In the genomic region with DNA sequence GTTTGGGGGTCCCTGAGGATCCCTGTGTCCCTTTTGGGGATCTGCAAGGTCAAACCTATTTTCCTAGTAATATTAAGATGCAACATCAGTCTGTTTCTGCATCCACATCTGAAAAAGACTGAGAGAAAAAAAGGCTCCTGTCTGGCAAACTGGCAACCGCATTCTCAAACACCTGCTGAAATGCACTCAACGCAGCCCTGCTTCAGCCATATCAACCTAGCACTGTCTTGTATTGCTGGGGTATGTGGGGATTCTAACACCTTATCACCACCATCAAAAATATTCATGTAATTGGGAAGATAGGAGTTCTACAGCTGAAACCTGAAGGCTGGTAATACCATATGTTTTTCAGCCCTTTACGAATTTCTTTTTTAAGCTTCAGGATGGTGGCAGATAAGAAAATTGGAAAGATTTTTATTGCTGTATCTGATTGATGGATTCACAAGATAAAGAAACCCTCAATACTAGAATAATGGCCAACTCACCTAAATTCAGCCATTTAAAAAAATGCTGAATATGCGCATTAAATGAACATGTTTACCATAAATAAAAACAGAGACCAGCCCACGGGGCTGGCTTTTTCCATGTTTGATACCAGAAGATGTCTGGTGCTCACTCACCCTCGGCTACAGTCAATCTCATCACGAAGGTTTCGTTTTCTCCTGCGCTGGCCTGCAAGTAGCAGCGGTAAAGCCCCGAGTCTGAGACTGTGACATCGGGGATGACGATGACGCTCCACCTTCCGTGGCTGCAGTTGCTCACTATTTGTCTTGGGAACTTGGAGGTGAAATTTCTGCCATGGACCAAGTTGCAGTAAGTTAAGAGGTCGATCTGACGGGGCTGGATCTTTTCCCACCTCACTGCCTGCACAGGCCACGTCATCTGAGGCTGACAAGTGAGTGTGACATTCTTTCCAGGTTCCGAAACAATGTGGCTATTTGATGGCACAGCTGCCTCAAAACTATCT, we compare ENCODE assay signal across 16 cellular contexts. TPM values are rescaled to one million over a fixed set of nuclear protein-coding genes. Genes with fewer than 3 reads are reported as not detected.
DNase-seq lines count a peak whose midpoint lies in the region; ATAC-seq lines count a peak whose summit lies in the region.
"Had no signal": no experiment of that assay in that cellular context is flagged by ENCODE, and none has a peak within 500 bp of the region (broad histone marks: within the 10 kb centered on the region; RNA-seq: fewer than 3 reads in every experiment).

No MANE protein-coding gene starts in this region.

- peaks cover 3 to 13% of the 10 kb centered on the region in 2 donors for H3K9me3 Mint-ChIP-seq in activated T-cell treated with anti-CD3 and anti-CD28 coated beads, Interleukin-2, amount 50 U/mL, for 72 hours
- H3K9me3 Mint-ChIP-seq in naive thymus-derived CD4-positive, alpha-beta T cell: peaks cover 0 to 13% (median 8%) of the 10 kb centered on the region in 11 donors

- ATAC-seq in HG03095 (IDR thresholded peaks at IDR 0.05; ENCODE audit: unreplicated experiment): peak; percentile 29
- ATAC-seq in activated T-cell treated with anti-CD3 and anti-CD28 coated beads, Interleukin-2, amount 50 U/mL, for 72 hours (replicated peaks in 1 of 2): no peak
- peak; percentile 58 for ATAC-seq in naive thymus-derived CD4-positive, alpha-beta T cell
- no peak for ATAC-seq in HG03469 (IDR thresholded peaks at IDR 0.05; ENCODE audit: unreplicated experiment)
- ATAC-seq: foreskin keratinocyte had no signal

- no peak overlapping the region for H3K4me3 ChIP-seq in naive thymus-derived CD4-positive, alpha-beta T cell (ENCODE audit: low read length)

- peaks cover 25 to 49% of the 10 kb centered on the region in 2 donors for H3K36me3 Mint-ChIP-seq in activated T-cell treated with anti-CD3 and anti-CD28 coated beads, Interleukin-2, amount 50 U/mL, for 72 hours (ENCODE audit: insufficient read depth in 2 of 2)
- H3K36me3 Mint-ChIP-seq in naive thymus-derived CD4-positive, alpha-beta T cell: peaks cover 16 to 56% (median 51%) of the 10 kb centered on the region in 5 donors
- H3K36me3 Mint-ChIP-seq: mesothelial cell of epicardium had no signal

- H3K4me1 ChIP-seq in naive thymus-derived CD4-positive, alpha-beta T cell (ENCODE audit: control insufficient read depth in 2 of 2, insufficient read depth in 2 of 2, low read length in 2 of 2): peaks cover 22 to 44% of the 10 kb centered on the region in 2 donors
- H3K4me1 ChIP-seq: foreskin keratinocyte had no signal

- no peaks in the 10 kb centered on the region for H3K9me3 ChIP-seq in naive thymus-derived CD4-positive, alpha-beta T cell (ENCODE audit: control insufficient read depth in 2 of 3, low read length in 3 of 3)

- H3K36me3 ChIP-seq in naive thymus-derived CD4-positive, alpha-beta T cell (ENCODE audit: control insufficient read depth in 2 of 3, insufficient read depth in 3 of 3, low read length in 3 of 3): peaks cover 0 to 12% (median 8%) of the 10 kb centered on the region in 3 experiments

- no peak overlapping the region for H3K27ac ChIP-seq in naive thymus-derived CD4-positive, alpha-beta T cell (ENCODE audit: low read depth, low read length)
- H3K27ac ChIP-seq: foreskin keratinocyte had no signal

- peak; percentile 70 for DNase-seq in activated effector memory CD4-positive, alpha-beta T cell treated with anti-CD3 and anti-CD28 coated beads, Interleukin-2, amount 50 U/mL, for 16 hours
- no peak for DNase-seq in activated effector memory CD4-positive, alpha-beta T cell treated with Interleukin-2 at 50 U/mL for 16 hours
- DNase-seq in activated T-cell treated with anti-CD3 and anti-CD28 coated beads, Interleukin-2, amount 50 U/mL, for 72 hours: no peak
- no peak for DNase-seq in naive thymus-derived CD4-positive, alpha-beta T cell
- no peak for DNase-seq in LoVo (ENCODE audit: low spot score)
- no peak for DNase-seq in glomerular visceral epithelial cell (ENCODE audit: extremely low spot score)
- DNase-seq: activated B cell treated with CpG ODN at 0.5 μM for 24 hours, DND-41, foreskin keratinocyte, kidney glomerular epithelial cell, NCI-H187, NCI-H524 treated with DMSO at 0.1 percent for 48 hours had no signal

- H3K4me1 Mint-ChIP-seq in activated T-cell treated with anti-CD3 and anti-CD28 coated beads, Interleukin-2, amount 50 U/mL, for 72 hours (ENCODE audit: low read depth): peaks cover 84% of the 10 kb centered on the region
- H3K4me1 Mint-ChIP-seq in naive thymus-derived CD4-positive, alpha-beta T cell: peaks cover 58 to 83% (median 77%) of the 10 kb centered on the region in 7 donors
- H3K4me1 Mint-ChIP-seq: mesothelial cell of epicardium had no signal

- H3K27ac Mint-ChIP-seq in activated T-cell treated with anti-CD3 and anti-CD28 coated beads, Interleukin-2, amount 50 U/mL, for 72 hours: peak overlapping the region; percentile 98
- H3K27ac Mint-ChIP-seq in naive thymus-derived CD4-positive, alpha-beta T cell: peak overlapping the region in 5 of 9 donors; percentile 20 to 97 (median 74)
- H3K27ac Mint-ChIP-seq: activated B cell treated with CpG ODN at 0.5 μM for 24 hours, mesothelial cell of epicardium had no signal

- CTCF ChIA-PET in naive thymus-derived CD4-positive, alpha-beta T cell (lab: Charles Lee): no interaction called here

- no peaks in the 10 kb centered on the region for H3K27me3 Mint-ChIP-seq in activated T-cell treated with anti-CD3 and anti-CD28 coated beads, Interleukin-2, amount 50 U/mL, for 72 hours (ENCODE audit: low read depth)
- no peaks in the 10 kb centered on the region for H3K27me3 Mint-ChIP-seq in naive thymus-derived CD4-positive, alpha-beta T cell
- H3K27me3 Mint-ChIP-seq: activated B cell treated with CpG ODN at 0.5 μM for 24 hours; stimulated activated naive CD8-positive, alpha-beta T cell treated with anti-CD3 and anti-CD28 coated beads, Interleukin-15, amount 100 ng/mL, for 72 hours had no signal

- H3K4me3 Mint-ChIP-seq in activated T-cell treated with anti-CD3 and anti-CD28 coated beads, Interleukin-2, amount 50 U/mL, for 72 hours: peak overlapping the region in 1 of 2 donors; percentile 92
- H3K4me3 Mint-ChIP-seq in naive thymus-derived CD4-positive, alpha-beta T cell: peak overlapping the region in 3 of 10 donors; percentile 1 to 52 (median 25)
- H3K4me3 Mint-ChIP-seq: activated B cell treated with CpG ODN at 0.5 μM for 24 hours, mesothelial cell of epicardium had no signal

- POLR2A ChIA-PET in naive thymus-derived CD4-positive, alpha-beta T cell (lab: Charles Lee): no interaction called here

- H3K27me3 ChIP-seq in naive thymus-derived CD4-positive, alpha-beta T cell (ENCODE audit: control insufficient read depth in 2 of 2, insufficient read depth in 2 of 2, low read length in 2 of 2): no peaks in the 10 kb centered on the region
- H3K27me3 ChIP-seq: foreskin keratinocyte had no signal

- intact Hi-C loops in naive thymus-derived CD4-positive, alpha-beta T cell (cut with micrococcal nuclease): loop anchor here (5.0 to 10.0 kb wide), 2 partner anchors 177 to 309 kb away; a partner anchor contains a TSS

RNA-seq across cellular contexts. Expression of a gene that starts 52.3 kb away (rescaled TPM):
- 10 to 100 TPM; 73.7 to 81.8 TPM for total RNA-seq in activated T-cell treated with anti-CD3 and anti-CD28 coated beads, Interleukin-2, amount 50 U/mL, for 72 hours
- 100 to 1,000 TPM in 1 of 5 experiments, 10 to 100 TPM in 4; 43.4 to 103 (median 58.6) TPM for total RNA-seq in naive thymus-derived CD4-positive, alpha-beta T cell
- 10 to 100 TPM; 27.9 to 30.9 TPM for polyA plus RNA-seq in naive thymus-derived CD4-positive, alpha-beta T cell

Comparison
In these comparisons a context has a peak if more than half of its experiments do, and no peak if none do; other contexts are left out.
1. ATAC-seq: peak in HG03095 (single experiment) and naive thymus-derived CD4-positive, alpha-beta T cell (single experiment); none in activated T-cell treated with anti-CD3 and anti-CD28 coated beads, Interleukin-2, amount 50 U/mL, for 72 hours (0 of 2) and HG03469 (single experiment).